1 cellular context compared by ENCODE assay signal in the genomic region with DNA sequence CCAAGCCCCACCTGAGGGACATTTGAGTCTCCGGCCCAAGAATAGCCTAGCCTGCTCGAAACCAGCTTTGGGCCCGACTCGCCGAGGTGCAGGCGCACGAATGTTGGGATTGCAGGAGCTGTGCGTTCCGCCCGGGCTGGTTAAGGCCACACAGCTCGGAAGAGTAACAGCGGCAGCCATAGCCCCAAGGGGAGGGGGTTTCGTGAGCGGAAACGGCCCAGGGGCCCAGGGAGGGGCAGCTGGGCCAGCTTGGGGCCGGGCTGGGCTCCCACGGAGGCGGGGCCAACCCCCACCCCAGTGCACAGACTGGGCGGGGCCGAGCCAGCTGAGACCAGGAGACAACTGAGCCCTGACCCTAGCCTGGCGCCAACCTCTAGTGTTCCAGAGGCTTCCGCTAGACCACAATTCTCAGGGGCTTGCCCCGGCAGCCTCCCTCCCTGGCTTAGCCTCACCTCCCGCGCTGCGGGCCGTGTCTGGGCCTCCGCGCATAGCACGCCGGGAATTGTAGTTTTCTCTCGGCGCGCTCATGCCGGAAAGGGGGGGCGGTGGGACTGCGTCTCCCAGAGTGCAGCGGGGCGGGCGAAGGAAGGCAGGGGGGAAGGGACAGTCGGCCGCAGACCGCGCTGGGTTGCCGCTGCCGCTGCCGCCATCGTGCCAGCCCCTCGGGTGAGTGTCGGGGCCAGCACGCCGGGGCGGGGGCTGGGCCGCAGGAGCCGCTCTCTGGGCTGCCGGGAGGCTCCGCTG.
TF ChIP-seq lines count a peak whose summit lies in the region.

A gene (plus strand): TSS at position 614 of the 744 bp plus-strand sequence. CDS start 18,198 bp downstream, outside the sequence.

TF ChIP-seq in H1, 55 proteins besides CTCF, POLR2A, EP300 and RAD21:
- TF ChIP-seq, protein P1, sequence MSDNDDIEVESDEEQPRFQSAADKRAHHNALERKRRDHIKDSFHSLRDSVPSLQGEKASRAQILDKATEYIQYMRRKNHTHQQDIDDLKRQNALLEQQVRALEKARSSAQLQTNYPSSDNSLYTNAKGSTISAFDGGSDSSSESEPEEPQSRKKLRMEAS (IDR thresholded peaks at IDR 0.05) = peak; percentile 78
- no peak for TF ChIP-seq ASH2L (IDR thresholded peaks at IDR 0.05; ENCODE audit: low read length)
- TF ChIP-seq TAF1 (IDR thresholded peaks at IDR 0.05; ENCODE audit: low read depth, low read length) = peak; percentile 91
- no peak for TF ChIP-seq POU5F1 (IDR thresholded peaks at IDR 0.05; ENCODE audit: low read depth, low read length)
- TF ChIP-seq CREB1 (IDR thresholded peaks at IDR 0.05) = peak; percentile 82
- TF ChIP-seq KDM5A (IDR thresholded peaks at IDR 0.05; ENCODE audit: low read length) = peak; percentile 55; the same call in 1 of the 2 replicates
- TF ChIP-seq TAF7 (optimal IDR thresholded peaks at IDR 0.05; ENCODE audit: borderline replicate concordance, low read depth, low read length) = peak; percentile 71
- TF ChIP-seq TEAD4 (IDR thresholded peaks at IDR 0.05; ENCODE audit: low read depth, low read length) = peak; percentile 46; the same call in 1 of the 2 replicates
- TF ChIP-seq RXRA (IDR thresholded peaks at IDR 0.05; ENCODE audit: insufficient read depth, low read depth, low read length) = 0 out of 2 replicates have a peak, but pooled peaks have one; percentile 24
- TF ChIP-seq YY1 (IDR thresholded peaks at IDR 0.05; ENCODE audit: low read depth, low read length) = peak; percentile 89
- peak; percentile 92; the same call in 1 of the 2 replicates for TF ChIP-seq POLR2AphosphoS5 (IDR thresholded peaks at IDR 0.05; ENCODE audit: low read depth, low read length)
- TF ChIP-seq, protein P2, sequence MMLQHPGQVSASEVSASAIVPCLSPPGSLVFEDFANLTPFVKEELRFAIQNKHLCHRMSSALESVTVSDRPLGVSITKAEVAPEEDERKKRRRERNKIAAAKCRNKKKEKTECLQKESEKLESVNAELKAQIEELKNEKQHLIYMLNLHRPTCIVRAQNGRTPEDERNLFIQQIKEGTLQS (IDR thresholded peaks at IDR 0.05; ENCODE audit: insufficient read depth, low read depth, low read length) = peak; percentile 48; the same call in 1 of the 2 replicates
- TF ChIP-seq SIRT6 (IDR thresholded peaks at IDR 0.05; ENCODE audit: low read length) = no peak
- TF ChIP-seq TBP (IDR thresholded peaks at IDR 0.05; ENCODE audit: low read depth, low read length) = peak; percentile 84; the same call in 1 of the 2 replicates
- TF ChIP-seq, protein P3, sequence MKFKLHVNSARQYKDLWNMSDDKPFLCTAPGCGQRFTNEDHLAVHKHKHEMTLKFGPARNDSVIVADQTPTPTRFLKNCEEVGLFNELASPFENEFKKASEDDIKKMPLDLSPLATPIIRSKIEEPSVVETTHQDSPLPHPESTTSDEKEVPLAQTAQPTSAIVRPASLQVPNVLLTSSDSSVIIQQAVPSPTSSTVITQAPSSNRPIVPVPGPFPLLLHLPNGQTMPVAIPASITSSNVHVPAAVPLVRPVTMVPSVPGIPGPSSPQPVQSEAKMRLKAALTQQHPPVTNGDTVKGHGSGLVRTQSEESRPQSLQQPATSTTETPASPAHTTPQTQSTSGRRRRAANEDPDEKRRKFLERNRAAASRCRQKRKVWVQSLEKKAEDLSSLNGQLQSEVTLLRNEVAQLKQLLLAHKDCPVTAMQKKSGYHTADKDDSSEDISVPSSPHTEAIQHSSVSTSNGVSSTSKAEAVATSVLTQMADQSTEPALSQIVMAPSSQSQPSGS (IDR thresholded peaks at IDR 0.05; ENCODE audit: low read length) = 0 out of 2 replicates have a peak, but pooled peaks have one; percentile 24
- peak; percentile 81; the same call in 1 of the 2 replicates for TF ChIP-seq PHF8 (conservative IDR thresholded peaks at IDR 0.05; ENCODE audit: low read depth, low read length)
- peak; percentile 76; the same call in 1 of the 2 replicates for TF ChIP-seq SP4 (IDR thresholded peaks at IDR 0.05; ENCODE audit: low read length)
- TF ChIP-seq HDAC6 (IDR thresholded peaks at IDR 0.05; ENCODE audit: low read depth, low read length) = no peak
- TF ChIP-seq ZNF274 (IDR thresholded peaks at IDR 0.05; ENCODE audit: borderline replicate concordance, extremely low read depth, low read length) = no peak
- no peak for TF ChIP-seq KDM4A (IDR thresholded peaks at IDR 0.05; ENCODE audit: low read depth, low read length, severe bottlenecking)
- peak; percentile 88 for TF ChIP-seq SIX5 (IDR thresholded peaks at IDR 0.05; ENCODE audit: low read depth, low read length)
- peak; percentile 74; the same call in 1 of the 2 replicates for TF ChIP-seq KDM1A (IDR thresholded peaks at IDR 0.05; ENCODE audit: borderline replicate concordance, low read length)
- TF ChIP-seq CHD2 (IDR thresholded peaks at IDR 0.05; ENCODE audit: low read length) = peak; percentile 73
- TF ChIP-seq SIN3A (conservative IDR thresholded peaks at IDR 0.05 in 1 of 2, IDR thresholded peaks at IDR 0.05 in 1 of 2; ENCODE audit: low read depth in 1 of 2, low read length in 2 of 2) = peak; percentile 7 to 81; a peak in 2 of 4 replicates
- TF ChIP-seq SP1 (IDR thresholded peaks at IDR 0.05; ENCODE audit: low read depth, low read length) = peak; percentile 54; the same call in 1 of the 2 replicates
- peak; percentile 66; the same call in 1 of the 2 replicates for TF ChIP-seq TCF12 (IDR thresholded peaks at IDR 0.05; ENCODE audit: low read depth, low read length)
